ENCODE assay signal across 26 cellular contexts in the genomic region with DNA sequence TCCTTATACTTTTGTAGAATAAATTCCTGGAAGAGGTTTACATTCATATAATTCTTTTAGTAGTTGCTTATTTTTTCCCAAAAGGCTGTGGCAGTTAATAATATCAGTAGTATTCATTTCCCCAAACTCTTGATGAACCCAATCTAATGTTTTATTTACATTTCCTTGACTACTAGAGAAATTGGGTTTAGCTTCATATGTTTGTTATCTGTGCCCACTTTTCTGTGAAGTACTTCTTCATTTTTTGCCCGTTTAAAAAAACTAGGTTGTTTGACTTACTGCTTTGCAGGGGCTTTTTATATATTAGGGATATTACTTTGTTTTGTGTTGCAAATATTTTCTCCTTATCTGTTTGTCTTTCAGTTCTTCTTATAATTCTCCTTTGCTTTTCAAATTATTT.
"Had no signal": no experiment of that assay in that cellular context is flagged by ENCODE, and none has a peak within 500 bp of the region (broad histone marks: within the 10 kb centered on the region; RNA-seq: fewer than 3 reads in every experiment).

No MANE protein-coding gene starts in this region.

- DNase-seq: activated CD4-positive, alpha-beta T cell treated with anti-CD3 and anti-CD28 coated beads, Interleukin-2, amount 50 U/mL, for 4 hours; activated CD4-positive, CD25-positive, alpha-beta regulatory T cell; activated effector memory CD4-positive, alpha-beta T cell treated with anti-CD3 and anti-CD28 coated beads, Interleukin-2, amount 50 U/mL, for 16 hours; activated naive CD4-positive, alpha-beta T cell; activated naive CD4-positive, alpha-beta T cell treated with anti-CD3 and anti-CD28 coated beads, Interleukin-2, amount 50 U/mL, for 16 hours; activated naive CD8-positive, alpha-beta T cell treated with anti-CD3 and anti-CD28 coated beads for 36 hours; activated T-cell treated with anti-CD3 and anti-CD28 coated beads, Interleukin-2, amount 50 U/mL, for 1 hour; activated T-cell treated with anti-CD3 and anti-CD28 coated beads, Interleukin-2, amount 50 U/mL, for 72 hours; amniotic stem cell; aorta; brain microvascular endothelial cell; central memory CD4-positive, alpha-beta T cell; MG63; MV-4-11; NCI-H1105; NCI-H1436; NCI-H1694 treated with DMSO at 0.1 percent for 48 hours; NCI-H2029; NCI-H345; NCI-H524 treated with DMSO at 0.1 percent for 48 hours; SHP77; SJCRH30; WERI-Rb-1 had no signal

- H3K4me3 ChIP-seq: MG63, SJCRH30, SK-N-MC had no signal

- H3K4me1 ChIP-seq: SJCRH30 had no signal

- H3K27ac ChIP-seq: brain microvascular endothelial cell, SJCRH30, SK-N-MC, WERI-Rb-1 had no signal

- H3K36me3 ChIP-seq: brain microvascular endothelial cell, SJCRH30, WERI-Rb-1 had no signal

- H3K27me3 ChIP-seq: brain microvascular endothelial cell, MG63, SJCRH30 had no signal

- ATAC-seq: activated T-cell treated with anti-CD3 and anti-CD28 coated beads, Interleukin-2, amount 50 U/mL, for 72 hours; activated T-helper 17 cell treated with anti-CD3 and anti-CD28 coated beads, Interleukin-2, amount 50 U/mL, for 72 hours; Panc1 had no signal

- H3K9me3 ChIP-seq: MG63, SJCRH30 had no signal
